25 cellular contexts compared by ENCODE assay signal in the genomic region with DNA sequence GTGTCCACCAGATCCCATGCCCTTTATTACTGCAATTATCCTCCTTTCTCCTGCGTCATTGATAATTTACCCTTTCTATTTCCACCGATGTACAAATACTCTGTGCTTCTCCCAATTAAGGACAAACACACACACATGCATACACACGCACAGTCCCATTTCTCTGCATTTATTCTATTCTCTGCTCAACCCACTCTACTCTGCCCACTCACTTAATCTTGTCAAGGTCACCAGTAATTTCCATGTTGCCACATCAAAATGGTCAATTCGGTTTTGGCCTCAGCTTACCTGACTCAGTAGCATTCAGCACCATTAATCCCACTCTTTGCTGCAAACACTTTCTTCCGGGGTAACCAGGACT.
"Had no signal": no experiment of that assay in that cellular context is flagged by ENCODE, and none has a peak within 500 bp of the region (broad histone marks: within the 10 kb centered on the region; RNA-seq: fewer than 3 reads in every experiment).

No MANE protein-coding gene starts in this region.

- H3K27ac ChIP-seq: brain microvascular endothelial cell, esophagus muscularis mucosa, foreskin keratinocyte, ovary, thoracic aorta, uterus, VCaP had no signal

- H3K9me3 ChIP-seq: esophagus muscularis mucosa, ovary, thoracic aorta, uterus had no signal

- H3K4me3 Mint-ChIP-seq: activated naive CD4-positive, alpha-beta T cell treated with anti-CD3 and anti-CD28 coated beads, Interleukin-2, amount 10 ng/mL, durations not matched to agents 7 days and 5 days; activated naive CD8-positive, alpha-beta T cell treated with anti-CD3 and anti-CD28 coated beads, Interleukin-2, amount 10 ng/mL, durations not matched to agents 7 days and 5 days; activated T-cell treated with anti-CD3 and anti-CD28 coated beads, Interleukin-2, amount 50 U/mL, for 24 hours; mesothelial cell of epicardium; naive thymus-derived CD4-positive, alpha-beta T cell; stimulated activated effector memory CD8-positive, alpha-beta T cell treated with anti-CD3 and anti-CD28 coated beads, Interleukin-12 subunit alpha, Interleukin-12 subunit beta, amount 100 ng/mL, for 72 hours; stimulated activated naive CD8-positive, alpha-beta T cell treated with anti-CD3 and anti-CD28 coated beads, Interleukin-15, Interleukin-2, amounts not matched to agents 100 ng/mL and 50 ng/mL, for 24 hours; T-helper 1 cell treated with Interleukin-12 subunit alpha and Interleukin-12 subunit beta and Interleukin-4 antibody, amounts not matched to agents 30 μg/mL and 1 μg/mL, for 36 hours; type B pancreatic cell had no signal

- H3K4me3 ChIP-seq: esophagus muscularis mucosa, ovary, thoracic aorta, uterus had no signal

- H3K36me3 ChIP-seq: brain microvascular endothelial cell, esophagus muscularis mucosa, ovary, thoracic aorta, uterus had no signal

- H3K36me3 Mint-ChIP-seq: activated naive CD4-positive, alpha-beta T cell treated with anti-CD3 and anti-CD28 coated beads, Interleukin-2, amount 10 ng/mL, durations not matched to agents 7 days and 5 days; mesothelial cell of epicardium; naive thymus-derived CD4-positive, alpha-beta T cell; stimulated activated effector memory CD8-positive, alpha-beta T cell treated with anti-CD3 and anti-CD28 coated beads, Interleukin-12 subunit alpha, Interleukin-12 subunit beta, amount 100 ng/mL, for 72 hours; type B pancreatic cell had no signal

- H3K9me3 Mint-ChIP-seq: activated naive CD4-positive, alpha-beta T cell treated with anti-CD3 and anti-CD28 coated beads, Interleukin-2, amount 10 ng/mL, durations not matched to agents 7 days and 5 days; stimulated activated effector memory CD8-positive, alpha-beta T cell treated with anti-CD3 and anti-CD28 coated beads, Interleukin-12 subunit alpha, Interleukin-12 subunit beta, amount 100 ng/mL, for 72 hours; T-helper 1 cell treated with Interleukin-12 subunit alpha and Interleukin-12 subunit beta and Interleukin-4 antibody, amounts not matched to agents 30 μg/mL and 1 μg/mL, for 36 hours; type B pancreatic cell had no signal

- H3K4me1 Mint-ChIP-seq: mesothelial cell of epicardium; stimulated activated effector memory CD8-positive, alpha-beta T cell treated with anti-CD3 and anti-CD28 coated beads, Interleukin-12 subunit alpha, Interleukin-12 subunit beta, amount 100 ng/mL, for 72 hours had no signal

- DNase-seq: activated CD4-positive, alpha-beta T cell treated with anti-CD3 and anti-CD28 coated beads for 4 hours; activated CD4-positive, alpha-beta T cell treated with anti-CD3 and anti-CD28 coated beads, Interleukin-2, amount 50 U/mL, for 48 hours; activated CD8-positive, alpha-beta memory T cell treated with anti-CD3 and anti-CD28 coated beads, Interleukin-2, amount 50 U/mL, for 48 hours; activated gamma-delta T cell; activated naive CD4-positive, alpha-beta T cell treated with anti-CD3 and anti-CD28 coated beads, Interleukin-2, amount 10 ng/mL, durations not matched to agents 7 days and 5 days; activated naive CD8-positive, alpha-beta T cell treated with anti-CD3 and anti-CD28 coated beads, Interleukin-2, amount 10 ng/mL, durations not matched to agents 7 days and 5 days; activated T-cell treated with anti-CD3 and anti-CD28 coated beads, Interleukin-2, amount 50 U/mL, for 24 hours; amniotic stem cell; brain microvascular endothelial cell; naive thymus-derived CD4-positive, alpha-beta T cell; ovary; stimulated activated CD4-positive, alpha-beta T cell treated with anti-CD3 and anti-CD28 coated beads, Interleukin-4, amount 100 ng/mL, for 24 hours; T-helper 9 cell had no signal

- H3K27me3 Mint-ChIP-seq: activated T-cell treated with anti-CD3 and anti-CD28 coated beads, Interleukin-2, amount 50 U/mL, for 24 hours; progenitor cell of endocrine pancreas; stimulated activated naive CD8-positive, alpha-beta T cell treated with anti-CD3 and anti-CD28 coated beads, Interleukin-15, Interleukin-2, amounts not matched to agents 100 ng/mL and 50 ng/mL, for 24 hours; type B pancreatic cell had no signal

- ATAC-seq: naive thymus-derived CD4-positive, alpha-beta T cell; sciatic nerve; stimulated activated effector memory CD8-positive, alpha-beta T cell treated with anti-CD3 and anti-CD28 coated beads, Interleukin-12 subunit alpha, Interleukin-12 subunit beta, amount 100 ng/mL, for 72 hours had no signal

- H3K27me3 ChIP-seq: brain microvascular endothelial cell, esophagus muscularis mucosa, ovary, uterus had no signal

- H3K4me1 ChIP-seq: foreskin keratinocyte, uterus had no signal

- H3K27ac Mint-ChIP-seq: activated naive CD4-positive, alpha-beta T cell treated with anti-CD3 and anti-CD28 coated beads, Interleukin-2, amount 10 ng/mL, durations not matched to agents 7 days and 5 days; activated naive CD8-positive, alpha-beta T cell treated with anti-CD3 and anti-CD28 coated beads, Interleukin-2, amount 10 ng/mL, durations not matched to agents 7 days and 5 days; activated T-cell treated with anti-CD3 and anti-CD28 coated beads, Interleukin-2, amount 50 U/mL, for 24 hours; mesothelial cell of epicardium; naive thymus-derived CD4-positive, alpha-beta T cell; progenitor cell of endocrine pancreas; stimulated activated effector memory CD8-positive, alpha-beta T cell treated with anti-CD3 and anti-CD28 coated beads, Interleukin-12 subunit alpha, Interleukin-12 subunit beta, amount 100 ng/mL, for 72 hours; stimulated activated naive CD8-positive, alpha-beta T cell treated with anti-CD3 and anti-CD28 coated beads, Interleukin-15, Interleukin-2, amounts not matched to agents 100 ng/mL and 50 ng/mL, for 24 hours; T-helper 1 cell treated with Interleukin-12 subunit alpha and Interleukin-12 subunit beta and Interleukin-4 antibody, amounts not matched to agents 30 μg/mL and 1 μg/mL, for 36 hours; type B pancreatic cell had no signal
